Comparison of ENCODE assay signal across 8 cellular contexts in the genomic region with DNA sequence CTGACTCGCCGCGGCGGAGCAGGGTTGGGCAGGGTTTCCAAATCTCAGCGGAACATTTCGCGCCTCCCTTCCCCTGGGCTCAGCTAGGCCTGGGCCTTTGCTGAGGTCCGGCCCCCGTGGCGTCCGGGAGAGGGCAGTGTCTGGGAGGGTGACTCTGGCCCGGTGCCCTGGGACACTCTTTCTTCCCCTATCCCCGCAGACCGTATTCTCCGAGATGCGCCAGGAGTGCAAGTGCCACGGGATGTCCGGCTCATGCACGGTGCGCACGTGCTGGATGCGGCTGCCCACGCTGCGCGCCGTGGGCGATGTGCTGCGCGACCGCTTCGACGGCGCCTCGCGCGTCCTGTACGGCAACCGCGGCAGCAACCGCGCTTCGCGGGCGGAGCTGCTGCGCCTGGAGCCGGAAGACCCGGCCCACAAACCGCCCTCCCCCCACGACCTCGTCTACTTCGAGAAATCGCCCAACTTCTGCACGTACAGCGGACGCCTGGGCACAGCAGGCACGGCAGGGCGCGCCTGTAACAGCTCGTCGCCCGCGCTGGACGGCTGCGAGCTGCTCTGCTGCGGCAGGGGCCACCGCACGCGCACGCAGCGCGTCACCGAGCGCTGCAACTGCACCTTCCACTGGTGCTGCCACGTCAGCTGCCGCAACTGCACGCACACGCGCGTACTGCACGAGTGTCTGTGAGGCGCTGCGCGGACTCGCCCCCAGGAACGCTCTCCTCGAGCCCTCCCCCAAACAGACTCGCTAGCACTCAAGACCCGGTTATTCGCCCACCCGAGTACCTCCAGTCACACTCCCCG. TPM values are rescaled to one million over a fixed set of nuclear protein-coding genes. Genes with fewer than 3 reads are reported as not detected.
DNase-seq lines count a peak whose midpoint lies in the region; ATAC-seq, FAIRE-seq and TF ChIP-seq lines count a peak whose summit lies in the region.

No MANE protein-coding gene starts in this region.

- H3K4me3 ChIP-seq in RWPE2 (ENCODE audit: severe bottlenecking), result no peak overlapping the region
- no peak overlapping the region for H3K4me3 ChIP-seq in cardiac fibroblast (replicated peaks in 1 of 2; ENCODE audit: low read depth in 2 of 2, low read length in 2 of 2)
- peak overlapping the region; percentile 33 to 37 for H3K4me3 ChIP-seq in vagina

- H3K4me3 Mint-ChIP-seq in Calu3 (ENCODE audit: low read depth, unreplicated experiment) (peak overlapping the region; percentile 61), mesothelial cell of epicardium (peak overlapping the region; percentile 53)

- BruUV-seq in Calu3 (replicated peaks; lab: Mats Ljungman, UMichigan), result no TSS peak

- H3K27me3 ChIP-seq in RWPE2 (ENCODE audit: insufficient read depth, poor library complexity, severe bottlenecking), result peaks cover 81% of the 10 kb centered on the region
- peaks cover 11% of the 10 kb centered on the region for H3K27me3 ChIP-seq in vagina

- H3K9me3 ChIP-seq in RWPE2 (ENCODE audit: severe bottlenecking) (no peaks in the 10 kb centered on the region), vagina (no peaks in the 10 kb centered on the region)

- H3K27me3 Mint-ChIP-seq in Calu3 (ENCODE audit: unreplicated experiment) (peaks cover 100% of the 10 kb centered on the region), mesothelial cell of epicardium (ENCODE audit: low read depth) (peaks cover 97% of the 10 kb centered on the region)

- H3K27ac ChIP-seq in RWPE2 (ENCODE audit: poor library complexity, severe bottlenecking), result no peak overlapping the region
- no peak overlapping the region for H3K27ac ChIP-seq in vagina

- H3K4me1 Mint-ChIP-seq in Calu3 (ENCODE audit: low read depth, unreplicated experiment), result peaks cover 46% of the 10 kb centered on the region
- H3K4me1 Mint-ChIP-seq in mesothelial cell of epicardium, result peaks cover 37% of the 10 kb centered on the region

- no peaks in the 10 kb centered on the region for H3K4me1 ChIP-seq in RWPE2 (ENCODE audit: insufficient read depth, poor library complexity, severe bottlenecking)
- peaks cover 42% of the 10 kb centered on the region for H3K4me1 ChIP-seq in vagina

- CTCF ChIA-PET in Calu3 (lab: Charles Lee), result interaction anchor here (0.7 to 2.6 kb wide), 3 partner anchors 38 to 129 kb away, joined by 3 to 10 read pairs (median 4); a partner anchor contains a TSS

- TF ChIP-seq CTCF in Calu3 (IDR thresholded peaks at IDR 0.05; ENCODE audit: unreplicated experiment), result no peak
- peak; percentile 2 for TF ChIP-seq CTCF in RWPE2 (IDR thresholded peaks at IDR 0.05; ENCODE audit: poor library complexity, severe bottlenecking)
- peak; percentile 17 for TF ChIP-seq CTCF in cardiac fibroblast (IDR thresholded peaks at IDR 0.05; ENCODE audit: low read depth, low read length)
- TF ChIP-seq CTCF in mesothelial cell of epicardium (IDR thresholded peaks at IDR 0.05; ENCODE audit: unreplicated experiment), result no peak
- TF ChIP-seq CTCF in vagina (IDR thresholded peaks at IDR 0.05), result no peak

- no peak for DNase-seq in Calu3
- peak; percentile 63 for DNase-seq in RWPE2 (ENCODE audit: low spot score)
- no peak for DNase-seq in cardiac fibroblast (ENCODE audit: low read depth in 2 of 2)
- no peak for DNase-seq in mesothelial cell of epicardium (ENCODE audit: low spot score in 2 of 2, unreplicated experiment in 2 of 2)
- no peak for DNase-seq in vagina (ENCODE audit: extremely low spot score in 2 of 2)
- no peak for DNase-seq in cortex of kidney (lab: John Stamatoyannopoulos, UW)
- DNase-seq in HTR-8/SVneo (ENCODE audit: insufficient read length, low spot score), result no peak

- peak overlapping the region; percentile 48 for H3K27ac Mint-ChIP-seq in Calu3 (ENCODE audit: unreplicated experiment)
- H3K27ac Mint-ChIP-seq in mesothelial cell of epicardium, result no peak overlapping the region

- peaks cover 17% of the 10 kb centered on the region for H3K36me3 Mint-ChIP-seq in Calu3 (ENCODE audit: insufficient read depth, unreplicated experiment)
- H3K36me3 Mint-ChIP-seq in mesothelial cell of epicardium, result no peaks in the 10 kb centered on the region

- ATAC-seq in RWPE2 (ENCODE audit: low read depth), result peak; percentile 30; the same call in 2 of the 3 replicates
- no peak for ATAC-seq in HG02610 (IDR thresholded peaks at IDR 0.05; ENCODE audit: unreplicated experiment)

- no peak for TF ChIP-seq POLR2A in vagina (IDR thresholded peaks at IDR 0.05)

- H3K9me3 Mint-ChIP-seq in Calu3 (ENCODE audit: low read depth, unreplicated experiment) (no peaks in the 10 kb centered on the region), mesothelial cell of epicardium (no peaks in the 10 kb centered on the region)

- FAIRE-seq in HTR-8/SVneo (lab: Jason Lieb, UNC), result no peak

- H3K36me3 ChIP-seq in RWPE2 (ENCODE audit: low read depth) (no peaks in the 10 kb centered on the region), vagina (no peaks in the 10 kb centered on the region)

- intact Hi-C loops in Calu3 (cut with micrococcal nuclease; ENCODE audit: unreplicated experiment), result no loop called here
- intact Hi-C loops in vagina (cut with DNase I), result no loop called here

RNA-seq across cellular contexts. Expression of a gene that starts 3.0 kb away (rescaled TPM):
- total RNA-seq in Calu3 (2022) (not detected in 2 replicates), mesothelial cell of epicardium (not detected in 3 replicates), vagina (not detected)

RNA-seq across cellular contexts. Expression of a gene that starts 9.6 kb away (rescaled TPM):
- total RNA-seq in Calu3 (2022) (0.73 TPM in 1 of 2 replicates, not detected in the other), mesothelial cell of epicardium (0.77 to 1.2 TPM (median 0.98 TPM) in 3 replicates), vagina (4.7 TPM)

RNA-seq across cellular contexts. Expression of a gene that starts 18.0 kb away (rescaled TPM):
- total RNA-seq in Calu3 (2022) (0.12 and 0.21 TPM in 2 replicates), mesothelial cell of epicardium (0.27 to 0.36 TPM (median 0.29 TPM) in 3 replicates), vagina (not detected)

RNA-seq across cellular contexts. Expression of a gene that starts 23.9 kb away (rescaled TPM):
- 142 and 164 TPM in 2 replicates for total RNA-seq in Calu3 (2022)
- 123 to 125 TPM (median 125 TPM) in 3 replicates for total RNA-seq in mesothelial cell of epicardium
- total RNA-seq in vagina, result 56.2 TPM

RNA-seq across cellular contexts. Expression of a gene that starts 37.4 kb away (rescaled TPM):
- 34.2 and 36.9 TPM in 2 replicates for total RNA-seq in Calu3 (2022)
- 58.7 to 61.8 TPM (median 59.4 TPM) in 3 replicates for total RNA-seq in mesothelial cell of epicardium
- 67.0 TPM for total RNA-seq in vagina

Comparison
In these comparisons a context has a peak if more than half of its experiments do, and no peak if none do; other contexts are left out.
1. CTCF ChIP-seq: peak in RWPE2 (single experiment) and cardiac fibroblast (single experiment); none in Calu3 (single experiment), mesothelial cell of epicardium (single experiment) and vagina (0 of 3).
2. H3K4me3 ChIP-seq: peak in vagina (2 of 2); none in RWPE2 (single experiment) and cardiac fibroblast (0 of 2).